In genomic region chr10:133422821-133423771, GRCh38 we compare ENCODE assay signal across 12 cellular contexts. TPM values are rescaled to one million over a fixed set of nuclear protein-coding genes. Genes with fewer than 3 reads are reported as not detected.
DNase-seq lines count a peak whose midpoint lies in the region; ATAC-seq, FAIRE-seq and TF ChIP-seq lines count a peak whose summit lies in the region.
"Had no signal": no experiment of that assay in that cellular context is flagged by ENCODE, and none has a peak within 500 bp of the region (broad histone marks: within the 10 kb centered on the region; RNA-seq: fewer than 3 reads in every experiment).

No MANE protein-coding gene starts in this region.

- no peaks in the 10 kb centered on the region for H3K9me3 ChIP-seq in Peyer's patch
- H3K9me3 ChIP-seq in heart left ventricle = peaks cover 0 to 2% (median 0%) of the 10 kb centered on the region in 12 donors
- no peaks in the 10 kb centered on the region for H3K9me3 ChIP-seq in pancreas

- no peak for TF ChIP-seq CTCF in Peyer's patch (IDR thresholded peaks at IDR 0.05)
- TF ChIP-seq CTCF in heart left ventricle (IDR thresholded peaks at IDR 0.05) = no peak
- no peak for TF ChIP-seq CTCF in pancreas (IDR thresholded peaks at IDR 0.05)

- no peak overlapping the region for H3K27ac ChIP-seq in Peyer's patch
- no peak overlapping the region for H3K27ac ChIP-seq in heart left ventricle
- H3K27ac ChIP-seq in pancreas = no peak overlapping the region
- H3K27ac ChIP-seq: heart right ventricle, VCaP had no signal

- DNase-seq in GM03348 (ENCODE audit: low spot score) (peak; percentile 49), Peyer's patch (no peak), heart left ventricle (no peak), pancreas (peak in 2 of 6 donors; percentile 27 to 73), frontal cortex (ENCODE audit: low spot score in 2 of 2) (no peak), H4 (ENCODE audit: low spot score) (no peak)
- no peak for DNase-seq in activated CD8-positive, alpha-beta memory T cell treated with anti-CD3 and anti-CD28 coated beads for 24 hours
- DNase-seq: NCI-H526 treated with DMSO at 0.1 percent for 48 hours had no signal

- no peak for FAIRE-seq in pancreas (lab: Jason Lieb, UNC)
- no peak for FAIRE-seq in frontal cortex (lab: Jason Lieb, UNC)

- ATAC-seq in heart left ventricle (peak in 3 of 4 donors; percentile 11 to 35 (median 19)), pancreas (peak; percentile 23 to 51 (median 41)), HG03460 (IDR thresholded peaks at IDR 0.05; ENCODE audit: unreplicated experiment) (no peak)

- H3K4me1 ChIP-seq in Peyer's patch (peaks cover 0 to 8% (median 0%) of the 10 kb centered on the region in 4 donors), heart left ventricle (peaks cover 0 to 10% (median 0%) of the 10 kb centered on the region in 12 donors), pancreas (peaks cover 0 to 3% (median 0%) of the 10 kb centered on the region in 3 donors)

- intact Hi-C loops in heart left ventricle (cut with DNase I) = loop anchor here in 3 of 10 donors (5.0 to 10.0 kb wide), 2 partner anchors 149 to 152 kb away; no protein-coding TSS in a partner anchor
- intact Hi-C loops in pancreas (cut with DNase I) = loop anchor here in 1 of 3 donors (5.0 kb wide), 1 partner anchor 149 kb away; no protein-coding TSS in a partner anchor

- H3K27me3 ChIP-seq in Peyer's patch = peaks cover 0 to 3% of the 10 kb centered on the region in 2 donors
- H3K27me3 ChIP-seq in heart left ventricle = peaks cover 0 to 17% (median 0%) of the 10 kb centered on the region in 9 donors
- H3K27me3 ChIP-seq in pancreas = no peaks in the 10 kb centered on the region

- TF ChIP-seq POLR2A in Peyer's patch (IDR thresholded peaks at IDR 0.05) = no peak
- TF ChIP-seq POLR2A in heart left ventricle (IDR thresholded peaks at IDR 0.05) = no peak

- H3K4me3 ChIP-seq in Peyer's patch (peak overlapping the region in 3 of 4 donors; percentile 6 to 19 (median 7)), heart left ventricle (peak overlapping the region in 3 of 12 donors; percentile 12 to 33 (median 29)), pancreas (no peak overlapping the region)

- WGBS in heart left ventricle, 4 donors = 17 to 46% (median 18%) methylated on average over 26 to 88 of the region's 88 CpGs
- 15 to 18% methylated on average over 65 to 88 of the region's 88 CpGs for WGBS in pancreas, 2 donors

- H3K36me3 ChIP-seq in Peyer's patch = peaks cover 0 to 28% (median 0%) of the 10 kb centered on the region in 3 donors
- peaks cover 0 to 29% (median 18%) of the 10 kb centered on the region in 9 donors for H3K36me3 ChIP-seq in heart left ventricle
- peaks cover 0 to 10% (median 0%) of the 10 kb centered on the region in 3 donors for H3K36me3 ChIP-seq in pancreas

RNA-seq across cellular contexts. Expression of gene SPRN, which starts 1.3 kb away (rescaled TPM):
- total RNA-seq in Peyer's patch = under 1 TPM in 1 of 4 donors, not detected in 3; 0.47 TPM
- total RNA-seq in heart left ventricle = under 1 TPM in 3 of 9 donors, not detected in 6; 0.11 to 0.25 (median 0.13) TPM
- polyA plus RNA-seq in heart left ventricle = under 1 TPM; 0.04 to 0.11 TPM
- total RNA-seq in pancreas = under 1 TPM in 3 of 6 donors, not detected in 3; 0.03 to 0.09 (median 0.06) TPM
- polyA plus RNA-seq in pancreas = under 1 TPM; 0.82 to 0.87 TPM
- 6.1 TPM for total RNA-seq in frontal cortex
- total RNA-seq in H4 (2014; rRNA removed; shearing (Covaris generic)) = not detected in 2 replicates
- total RNA-seq: pulmonary artery endothelial cell had no signal

RNA-seq across cellular contexts. Expression of gene MTG1, which starts 29.1 kb away (rescaled TPM):
- 100 to 1,000 TPM in 3 of 4 donors, 10 to 100 TPM in 1; 44.7 to 110 (median 103) TPM for total RNA-seq in Peyer's patch
- total RNA-seq in heart left ventricle = 10 to 100 TPM; 11.6 to 29.5 (median 18.1) TPM
- polyA plus RNA-seq in heart left ventricle = 10 to 100 TPM; 24.8 to 34.2 TPM
- total RNA-seq in pancreas = 10 to 100 TPM; 17.2 to 28.9 (median 21.3) TPM
- polyA plus RNA-seq in pancreas = 10 to 100 TPM; 62.2 to 62.9 TPM
- total RNA-seq in frontal cortex = 21.2 TPM
- total RNA-seq in H4 (2014; rRNA removed; shearing (Covaris generic)) = 22.5 and 25.7 TPM in 2 replicates

RNA-seq across cellular contexts. Expression of gene SCART1, which starts 30.6 kb away (rescaled TPM):
- total RNA-seq in Peyer's patch = 10 to 100 TPM in 2 of 4 donors, 1 to 10 TPM in 2; 1.9 to 14.6 (median 8.7) TPM
- 1 to 10 TPM in 1 of 9 donors, under 1 TPM in 8; 0.08 to 1.3 (median 0.34) TPM for total RNA-seq in heart left ventricle
- polyA plus RNA-seq in heart left ventricle = under 1 TPM; 0.18 to 0.46 TPM
- 1 to 10 TPM in 5 of 6 donors, under 1 TPM in 1; 0.95 to 3.9 (median 2.6) TPM for total RNA-seq in pancreas
- polyA plus RNA-seq in pancreas = 1 to 10 TPM; 1.2 to 3.9 TPM
- total RNA-seq in frontal cortex = under 0.01 TPM
- 0.37 and 0.47 TPM in 2 replicates for total RNA-seq in H4 (2014; rRNA removed; shearing (Covaris generic))

RNA-seq across cellular contexts. Expression of gene PAOX, which starts 44.0 kb away (rescaled TPM):
- total RNA-seq in Peyer's patch (10 to 100 TPM; 19.8 to 53.7 (median 36.9) TPM), heart left ventricle (1 to 10 TPM; 2.1 to 7.3 (median 3.4) TPM), pancreas (1 to 10 TPM; 2.8 to 4.9 (median 3.4) TPM), frontal cortex (7.7 TPM)
- polyA plus RNA-seq in heart left ventricle (1 to 10 TPM; 2.9 to 4.7 TPM), pancreas (1 to 10 TPM; 6.4 to 9.9 TPM)
- not detected in 2 replicates for total RNA-seq in H4 (2014; rRNA removed; shearing (Covaris generic))

RNA-seq across cellular contexts. Expression of gene ECHS1, which starts 49.9 kb away (rescaled TPM):
- 100 to 1,000 TPM in 3 of 4 donors, 10 to 100 TPM in 1; 87.5 to 211 (median 172) TPM for total RNA-seq in Peyer's patch
- total RNA-seq in heart left ventricle = 100 to 1,000 TPM; 148 to 303 (median 201) TPM
- polyA plus RNA-seq in heart left ventricle = 100 to 1,000 TPM; 132 to 217 TPM
- 10 to 100 TPM; 32.4 to 47.2 (median 36.1) TPM for total RNA-seq in pancreas
- 10 to 100 TPM; 43.0 to 69.2 TPM for polyA plus RNA-seq in pancreas
- total RNA-seq in frontal cortex = 35.5 TPM
- 148 and 156 TPM in 2 replicates for total RNA-seq in H4 (2014; rRNA removed; shearing (Covaris generic))

Comparison
In these comparisons a context has a peak if more than half of its experiments do, and no peak if none do; other contexts are left out.
1. H3K4me3 ChIP-seq: peak in Peyer's patch (3 of 4); none in pancreas (0 of 4).